10 cellular contexts compared by ENCODE assay signal in genomic region chr18:79458131-79458838, GRCh38.
DNase-seq lines count a peak whose midpoint lies in the region; ATAC-seq and TF ChIP-seq lines count a peak whose summit lies in the region.
"Had no signal": no experiment of that assay in that cellular context is flagged by ENCODE, and none has a peak within 500 bp of the region (broad histone marks: within the 10 kb centered on the region; RNA-seq: fewer than 3 reads in every experiment).

No MANE protein-coding gene starts in this region.

- peaks cover 35 to 77% (median 62%) of the 10 kb centered on the region in 10 experiments for H3K4me1 ChIP-seq in BLaER1 treated with 17β-estradiol and CSF1 and Interleukin-3, amounts not matched to agents 10 nM and 100 nM

- intact Hi-C loops in Right ventricle myocardium inferior (cut with DNase I) (loop anchor here (2.0 to 5.0 kb wide), 3 partner anchors 49 to 69 kb away; no protein-coding TSS in a partner anchor), posterior vena cava (cut with DNase I) (loop anchor here (5.0 to 10.0 kb wide), 2 partner anchors 53 to 56 kb away; no protein-coding TSS in a partner anchor)

- peaks cover 2 to 62% (median 18%) of the 10 kb centered on the region in 11 experiments; a peak in 17 of 22 replicates for H4K20me1 ChIP-seq in BLaER1 treated with 17β-estradiol and CSF1 and Interleukin-3, amounts not matched to agents 10 nM and 100 nM

- ATAC-seq in SK-N-SH treated with all-trans-retinoic acid at 6 μM for 48 hours (peak; percentile 65), Right ventricle myocardium inferior (peak; percentile 90), GM19395 (IDR thresholded peaks at IDR 0.05; ENCODE audit: unreplicated experiment) (no peak), GM19023 (IDR thresholded peaks at IDR 0.05; ENCODE audit: unreplicated experiment) (no peak)

- H3K9me3 ChIP-seq in BLaER1 treated with 17β-estradiol and CSF1 and Interleukin-3, amounts not matched to agents 10 nM and 100 nM (replicated peaks in 1 of 11) = no peaks in the 10 kb centered on the region

- peaks cover 8 to 66% (median 50%) of the 10 kb centered on the region in 11 experiments for H3K36me3 ChIP-seq in BLaER1 treated with 17β-estradiol and CSF1 and Interleukin-3, amounts not matched to agents 10 nM and 100 nM

- peak overlapping the region in 9 of 11 experiments; percentile 9 to 97 (median 90); a peak in 14 of 22 replicates for H3K4me2 ChIP-seq in BLaER1 treated with 17β-estradiol and CSF1 and Interleukin-3, amounts not matched to agents 10 nM and 100 nM

- 0 out of 22 replicates have a peak overlapping the region, but pooled peaks of 1 of the 11 experiments have one; percentile 9 for H3K9ac ChIP-seq in BLaER1 treated with 17β-estradiol and CSF1 and Interleukin-3, amounts not matched to agents 10 nM and 100 nM

- H3K27me3 ChIP-seq in BLaER1 treated with 17β-estradiol and CSF1 and Interleukin-3, amounts not matched to agents 10 nM and 100 nM = no peaks in the 10 kb centered on the region

- H3K27ac ChIP-seq in BLaER1 treated with 17β-estradiol and CSF1 and Interleukin-3, amounts not matched to agents 10 nM and 100 nM = no peak overlapping the region

- DNase-seq in Right ventricle myocardium inferior (ENCODE audit: missing footprints) = no peak
- DNase-seq in posterior vena cava (ENCODE audit: low spot score) = peak; percentile 94
- DNase-seq in DMS79 treated with DMSO at 0.1 percent for 48 hours (lab: John Stamatoyannopoulos, UW) = no peak
- DNase-seq in stimulated activated CD4-positive, alpha-beta T cell treated with anti-CD3 and anti-CD28 coated beads, Interleukin-4, amount 100 ng/mL, for 1 hour = no peak
- DNase-seq: activated T-cell treated with anti-CD3 and anti-CD28 coated beads, Interleukin-2, amount 50 U/mL, for 48 hours; retina had no signal

- H3K4me3 ChIP-seq in BLaER1 treated with 17β-estradiol and CSF1 and Interleukin-3, amounts not matched to agents 10 nM and 100 nM = no peak overlapping the region

TF ChIP-seq in SK-N-SH treated with all-trans-retinoic acid at 6 μM for 48 hours, 23 proteins besides CTCF, POLR2A, EP300 and RAD21:
- TF ChIP-seq ZFP30 (CRISPR knock-in tag; IDR thresholded peaks at IDR 0.05) = no peak
- TF ChIP-seq POU6F1 (CRISPR knock-in tag; IDR thresholded peaks at IDR 0.05; ENCODE audit: borderline replicate concordance, low read depth) = no peak
- TF ChIP-seq ZNF565 (CRISPR knock-in tag; conservative IDR thresholded peaks at IDR 0.05; ENCODE audit: low read depth) = no peak
- no peak for TF ChIP-seq CSRNP3 (CRISPR knock-in tag; IDR thresholded peaks at IDR 0.05)
- no peak for TF ChIP-seq ZNF70 (CRISPR knock-in tag; IDR thresholded peaks at IDR 0.05)
- no peak for TF ChIP-seq TOX (CRISPR knock-in tag; IDR thresholded peaks at IDR 0.05; ENCODE audit: borderline replicate concordance)
- TF ChIP-seq TCF4 (CRISPR knock-in tag; IDR thresholded peaks at IDR 0.05; ENCODE audit: borderline replicate concordance) = no peak
- TF ChIP-seq RARB (CRISPR knock-in tag; IDR thresholded peaks at IDR 0.05) = no peak
- no peak for TF ChIP-seq CSDC2 (CRISPR knock-in tag; IDR thresholded peaks at IDR 0.05)
- no peak for TF ChIP-seq ZFP3 (CRISPR knock-in tag; IDR thresholded peaks at IDR 0.05)
- no peak for TF ChIP-seq BACH2 (CRISPR knock-in tag; IDR thresholded peaks at IDR 0.05; ENCODE audit: borderline replicate concordance)
- no peak for TF ChIP-seq TSHZ2 (CRISPR knock-in tag; IDR thresholded peaks at IDR 0.05)
- no peak for TF ChIP-seq OSR1 (CRISPR knock-in tag; IDR thresholded peaks at IDR 0.05)
- no peak for TF ChIP-seq PATZ1 (CRISPR knock-in tag; IDR thresholded peaks at IDR 0.05; ENCODE audit: borderline replicate concordance)
- TF ChIP-seq GLIS3 (CRISPR knock-in tag; IDR thresholded peaks at IDR 0.05) = no peak
- TF ChIP-seq ISL1 (CRISPR knock-in tag; IDR thresholded peaks at IDR 0.05) = no peak

Comparison
In these comparisons a context has a peak if more than half of its experiments do, and no peak if none do; other contexts are left out.
1. ATAC-seq: peak in SK-N-SH treated with all-trans-retinoic acid at 6 μM for 48 hours (single experiment) and Right ventricle myocardium inferior (single experiment); none in GM19395 (single experiment) and GM19023 (single experiment).